17 cellular contexts compared by ENCODE assay signal in genomic region chr14:99733221-99733550, GRCh38. TPM values are rescaled to one million over a fixed set of nuclear protein-coding genes. Genes with fewer than 3 reads are reported as not detected.
DNase-seq lines count a peak whose midpoint lies in the region; ATAC-seq and TF ChIP-seq lines count a peak whose summit lies in the region.
"Had no signal": no experiment of that assay in that cellular context is flagged by ENCODE, and none has a peak within 500 bp of the region (broad histone marks: within the 10 kb centered on the region; RNA-seq: fewer than 3 reads in every experiment).

No MANE protein-coding gene starts in this region.

- no peaks in the 10 kb centered on the region for H3K27me3 ChIP-seq in H9 (ENCODE audit: insufficient read depth, low read length)
- H3K27me3 ChIP-seq in lower lobe of right lung (ENCODE audit: low read depth): peaks cover 10% of the 10 kb centered on the region

- H2BK5ac ChIP-seq in H9 (ENCODE audit: insufficient read length, low read length): no peak overlapping the region

- H3K4me3 Mint-ChIP-seq in H9 (peak overlapping the region in 1 of 2 experiments; percentile 53; a peak in 2 of 5 replicates), type B pancreatic cell (peak overlapping the region; percentile 49)
- H3K4me3 Mint-ChIP-seq in activated CD8-positive, alpha-beta T cell treated with anti-CD3 and anti-CD28 coated beads, Interleukin-2, amount 10 ng/mL, durations not matched to agents 7 days and 5 days: no peak overlapping the region

- no peak overlapping the region for H4K8ac ChIP-seq in H9 (replicated peaks; ENCODE audit: insufficient read length, low read depth, low read length)

- H3K9me3 ChIP-seq in H9 (ENCODE audit: control insufficient read depth, low read depth, low read length) (no peaks in the 10 kb centered on the region), lower lobe of right lung (no peaks in the 10 kb centered on the region)

- no peak overlapping the region for H4K5ac ChIP-seq in H9 (ENCODE audit: insufficient read length, low read depth, low read length)

- no peaks in the 10 kb centered on the region for H3K79me2 ChIP-seq in H9 (ENCODE audit: insufficient read depth, low read length)

- no peaks in the 10 kb centered on the region for H4K20me1 ChIP-seq in H9 (ENCODE audit: control insufficient read depth, insufficient read depth, insufficient read length)

- H3K9me3 Mint-ChIP-seq in H9: no peaks in the 10 kb centered on the region; a peak in 2 of 5 replicates
- H3K9me3 Mint-ChIP-seq in type B pancreatic cell: no peaks in the 10 kb centered on the region
- no peaks in the 10 kb centered on the region for H3K9me3 Mint-ChIP-seq in activated CD8-positive, alpha-beta T cell treated with anti-CD3 and anti-CD28 coated beads, Interleukin-2, amount 10 ng/mL, durations not matched to agents 7 days and 5 days (ENCODE audit: insufficient read depth)

- no peaks in the 10 kb centered on the region for H3K36me3 ChIP-seq in lower lobe of right lung

- DNase-seq in Right ventricle myocardium inferior (ENCODE audit: missing footprints) (peak; percentile 18), left cardiac atrium (no peak), H9 (peak; percentile 26), lower lobe of right lung (no peak), type B pancreatic cell (ENCODE audit: extremely low spot score, unreplicated experiment) (no peak), glomerular visceral epithelial cell (ENCODE audit: extremely low spot score) (no peak), NAMALWA (ENCODE audit: low spot score) (no peak)
- no peak for DNase-seq in activated CD8-positive, alpha-beta T cell treated with anti-CD3 and anti-CD28 coated beads, Interleukin-2, amount 10 ng/mL, durations not matched to agents 7 days and 5 days
- DNase-seq: KG1, NCI-H1436, NCI-H1930, NCI-H226, NCI-H524 had no signal

- H3K27ac Mint-ChIP-seq in H9 (peak overlapping the region in 1 of 3 experiments; percentile 83; a peak in 2 of 7 replicates), type B pancreatic cell (peak overlapping the region; percentile 80)
- H3K27ac Mint-ChIP-seq in activated CD8-positive, alpha-beta T cell treated with anti-CD3 and anti-CD28 coated beads, Interleukin-2, amount 10 ng/mL, durations not matched to agents 7 days and 5 days: no peak overlapping the region

- no peak overlapping the region for H3K56ac ChIP-seq in H9 (ENCODE audit: insufficient read length, low read depth, low read length)

- no peak overlapping the region for H3T11ph ChIP-seq in H9 (ENCODE audit: low read length)

- no CpG with 5 or more reads among the region's 6 CpGs for WGBS in H9 (ENCODE audit: extremely low coverage, insufficient read length, low lambda C conversion rate)

- no peak overlapping the region for H3K4ac ChIP-seq in H9 (ENCODE audit: low read depth, low read length)

- H2BK15ac ChIP-seq in H9 (ENCODE audit: low read depth, low read length): no peak overlapping the region

- H3K23me2 ChIP-seq in H9 (ENCODE audit: insufficient read length, low read depth, low read length, poor library complexity, severe bottlenecking): peaks cover 4% of the 10 kb centered on the region

- H3K4me1 Mint-ChIP-seq in H9 (peaks cover 4 to 20% of the 10 kb centered on the region in 2 experiments; a peak in 3 of 4 replicates), type B pancreatic cell (ENCODE audit: unreplicated experiment) (peaks cover 20% of the 10 kb centered on the region)
- no peaks in the 10 kb centered on the region for H3K4me1 Mint-ChIP-seq in activated CD8-positive, alpha-beta T cell treated with anti-CD3 and anti-CD28 coated beads, Interleukin-2, amount 10 ng/mL, durations not matched to agents 7 days and 5 days (ENCODE audit: low read depth)

- no peak overlapping the region for H2AK5ac ChIP-seq in H9 (ENCODE audit: insufficient read length, low read length)

- no peaks in the 10 kb centered on the region for H3K79me1 ChIP-seq in H9 (ENCODE audit: insufficient read depth, low read depth, low read length, poor library complexity, severe bottlenecking)

- H2AFZ ChIP-seq in H9 (ENCODE audit: low read length): no peak overlapping the region

- no peak overlapping the region for H4K91ac ChIP-seq in H9 (ENCODE audit: insufficient read length, low read depth, low read length)

- POLR2A ChIA-PET in activated CD8-positive, alpha-beta T cell treated with anti-CD3 and anti-CD28 coated beads, Interleukin-2, amount 10 ng/mL, durations not matched to agents 7 days and 5 days (lab: Charles Lee): no interaction called here

- H3K4me1 ChIP-seq in H9 (ENCODE audit: insufficient read depth, low read length): no peaks in the 10 kb centered on the region
- H3K4me1 ChIP-seq in lower lobe of right lung: peaks cover 68% of the 10 kb centered on the region

- no peak overlapping the region for H2BK120ac ChIP-seq in H9 (ENCODE audit: low read depth, low read length, poor library complexity, severe bottlenecking)

- H3K36me3 Mint-ChIP-seq in H9 (ENCODE audit: insufficient read depth in 1 of 3, low read depth in 3 of 3) (no peaks in the 10 kb centered on the region), type B pancreatic cell (no peaks in the 10 kb centered on the region)
- H3K36me3 Mint-ChIP-seq in activated CD8-positive, alpha-beta T cell treated with anti-CD3 and anti-CD28 coated beads, Interleukin-2, amount 10 ng/mL, durations not matched to agents 7 days and 5 days (ENCODE audit: low read depth): no peaks in the 10 kb centered on the region

- H3K14ac ChIP-seq in H9 (ENCODE audit: insufficient read depth, low read length): no peak overlapping the region; the same call in 1 of the 2 replicates

- H3K4me2 ChIP-seq in H9 (ENCODE audit: insufficient read depth, insufficient read length, low read length): no peak overlapping the region

- H2BK20ac ChIP-seq in H9 (ENCODE audit: low read depth, low read length, poor library complexity, severe bottlenecking): no peak overlapping the region

- H3K9ac ChIP-seq in H9 (ENCODE audit: extremely low read depth, insufficient read length, low read length): no peak overlapping the region

- H3K18ac ChIP-seq in H9 (ENCODE audit: insufficient read length, low read depth, low read length): no peak overlapping the region

- no peak overlapping the region for H3K4me3 ChIP-seq in lower lobe of right lung

- H2BK12ac ChIP-seq in H9 (ENCODE audit: insufficient read length, low read depth, low read length): no peak overlapping the region

- intact Hi-C loops in Right ventricle myocardium inferior (cut with DNase I): no loop called here
- intact Hi-C loops in left cardiac atrium (cut with DNase I): loop anchor here (5.0 kb wide), 2 partner anchors 59 to 154 kb away; partner anchors contain the start of gene EML1 (in 2 of the 2)
- intact Hi-C loops in lower lobe of right lung (cut with DNase I): loop anchor here (10.0 kb wide), 1 partner anchor 152 kb away; no protein-coding TSS in a partner anchor

- H3K27me3 Mint-ChIP-seq in H9 (ENCODE audit: low read depth) (peaks cover 3% of the 10 kb centered on the region; the same call in 1 of the 2 replicates), type B pancreatic cell (no peaks in the 10 kb centered on the region)
- H3K27me3 Mint-ChIP-seq in activated CD8-positive, alpha-beta T cell treated with anti-CD3 and anti-CD28 coated beads, Interleukin-2, amount 10 ng/mL, durations not matched to agents 7 days and 5 days (ENCODE audit: low read depth): peaks cover 17% of the 10 kb centered on the region

- H3K23ac ChIP-seq in H9 (ENCODE audit: insufficient read length, low read depth, low read length): no peak overlapping the region

- no peak for ATAC-seq in Right ventricle myocardium inferior
- no peak for ATAC-seq in left cardiac atrium
- no peak for ATAC-seq in lower lobe of right lung
- no peak for ATAC-seq in activated CD8-positive, alpha-beta T cell treated with anti-CD3 and anti-CD28 coated beads, Interleukin-2, amount 10 ng/mL, durations not matched to agents 7 days and 5 days

- CTCF ChIA-PET in activated CD8-positive, alpha-beta T cell treated with anti-CD3 and anti-CD28 coated beads, Interleukin-2, amount 10 ng/mL, durations not matched to agents 7 days and 5 days (lab: Charles Lee): no interaction called here

- TF ChIP-seq CTCF in H9 (conservative IDR thresholded peaks at IDR 0.05) (no peak), lower lobe of right lung (IDR thresholded peaks at IDR 0.05) (no peak), type B pancreatic cell (conservative IDR thresholded peaks at IDR 0.05) (no peak)

- H3K27ac ChIP-seq in H9 (ENCODE audit: insufficient read length, low read depth, low read length): no peak overlapping the region
- H3K27ac ChIP-seq in lower lobe of right lung: peak overlapping the region; percentile 76
- H3K27ac ChIP-seq: RWPE1 had no signal

RNA-seq across cellular contexts. Expression of gene CYP46A1, which starts 49.1 kb away (rescaled TPM):
- total RNA-seq in Right ventricle myocardium inferior: 2.2 TPM
- total RNA-seq in left cardiac atrium: 1 to 10 TPM; 4.1 to 4.7 TPM
- 0.59 and 0.75 TPM in 2 replicates for total RNA-seq in H9 (2021)
- total RNA-seq in lower lobe of right lung: 0.62 TPM
- 0.98 and 4.7 TPM in 2 replicates for total RNA-seq in type B pancreatic cell (ENCODE audit: low replicate concordance)
- not detected for total RNA-seq in activated CD8-positive, alpha-beta T cell treated with anti-CD3 and anti-CD28 coated beads, Interleukin-2, amount 10 ng/mL, durations not matched to agents 7 days and 5 days
- total RNA-seq: A673, H4, SK-MEL-5 had no signal

Comparison
In these comparisons a context has a peak if more than half of its experiments do, and no peak if none do; other contexts are left out.
1. DNase-seq: peak in Right ventricle myocardium inferior (single experiment) and H9 (single experiment); none in left cardiac atrium (single experiment), lower lobe of right lung (single experiment), type B pancreatic cell (single experiment), activated CD8-positive, alpha-beta T cell treated with anti-CD3 and anti-CD28 coated beads, Interleukin-2, amount 10 ng/mL, durations not matched to agents 7 days and 5 days (single experiment), glomerular visceral epithelial cell (single experiment) and NAMALWA (single experiment).